In genomic region chr5:150428106-150428876, GRCh38 we compare ENCODE assay signal across 11 cellular contexts. TPM values are rescaled to one million over a fixed set of nuclear protein-coding genes. Genes with fewer than 3 reads are reported as not detected.
A peak's percentile ranks its signal among the peaks of the same experiment; 100 is the strongest.
DNase-seq lines count a peak whose midpoint lies in the region; ATAC-seq and TF ChIP-seq lines count a peak whose summit lies in the region.
"Had no signal": no experiment of that assay in that cellular context is flagged by ENCODE, and none has a peak within 500 bp of the region (broad histone marks: within the 10 kb centered on the region; RNA-seq: fewer than 3 reads in every experiment).

No MANE protein-coding gene starts in this region.

- no peaks in the 10 kb centered on the region for H3K4me1 ChIP-seq in mucosa of descending colon (ENCODE audit: low read depth)

- H3K27ac ChIP-seq in temporal lobe (ENCODE audit: low read depth, low read length): peak overlapping the region; percentile 95

- H3K36me3 ChIP-seq in mucosa of descending colon (ENCODE audit: low read depth): no peaks in the 10 kb centered on the region

- DNase-seq in RPMI7951 (ENCODE audit: low read depth) (peak; percentile 82), fibroblast of villous mesenchyme (ENCODE audit: low read depth) (peak; percentile 86), mucosa of descending colon (peak; percentile 69 to 78 (median 69)), activated gamma-delta T cell (lab: John Stamatoyannopoulos, UW) (no peak)
- no peak for DNase-seq in activated CD4-positive, alpha-beta T cell treated with anti-CD3 and anti-CD28 coated beads, Interleukin-2, amount 50 U/mL, for 1 hour
- no peak for DNase-seq in activated CD4-positive, alpha-beta T cell treated with anti-CD3 and anti-CD28 coated beads, Interleukin-2, amount 10 ng/mL, durations not matched to agents 7 days and 5 days
- DNase-seq: activated gamma-delta T cell treated with Interleukin-2 at 50 U/mL for 16 hours, NCI-H2227 treated with DMSO at 0.1 percent for 48 hours, T1000 had no signal

- no peaks in the 10 kb centered on the region for H3K9me3 Mint-ChIP-seq in activated CD4-positive, alpha-beta T cell treated with anti-CD3 and anti-CD28 coated beads, Interleukin-2, amount 10 ng/mL, durations not matched to agents 7 days and 5 days

- no peaks in the 10 kb centered on the region for H3K4me1 Mint-ChIP-seq in activated CD4-positive, alpha-beta T cell treated with anti-CD3 and anti-CD28 coated beads, Interleukin-2, amount 10 ng/mL, durations not matched to agents 7 days and 5 days

- no peak overlapping the region for H3K27ac Mint-ChIP-seq in activated CD4-positive, alpha-beta T cell treated with anti-CD3 and anti-CD28 coated beads, Interleukin-2, amount 10 ng/mL, durations not matched to agents 7 days and 5 days

- no peak for TF ChIP-seq CTCF in fibroblast of villous mesenchyme (IDR thresholded peaks at IDR 0.05; ENCODE audit: insufficient read depth, low read depth, low read length)
- no peak for TF ChIP-seq CTCF in mucosa of descending colon (IDR thresholded peaks at IDR 0.05)

- H3K36me3 Mint-ChIP-seq in activated CD4-positive, alpha-beta T cell treated with anti-CD3 and anti-CD28 coated beads, Interleukin-2, amount 10 ng/mL, durations not matched to agents 7 days and 5 days (ENCODE audit: low read depth): no peaks in the 10 kb centered on the region

- no peaks in the 10 kb centered on the region for H3K9me3 ChIP-seq in mucosa of descending colon

- POLR2A ChIA-PET in activated CD4-positive, alpha-beta T cell treated with anti-CD3 and anti-CD28 coated beads, Interleukin-2, amount 10 ng/mL, durations not matched to agents 7 days and 5 days (lab: Charles Lee): no interaction called here

- peaks cover 4% of the 10 kb centered on the region for H3K27me3 Mint-ChIP-seq in activated CD4-positive, alpha-beta T cell treated with anti-CD3 and anti-CD28 coated beads, Interleukin-2, amount 10 ng/mL, durations not matched to agents 7 days and 5 days

- intact Hi-C loops in mucosa of descending colon (cut with DNase I, micrococcal nuclease): no loop called here

- peak; percentile 90 for ATAC-seq in mucosa of descending colon
- ATAC-seq in HG02588 (IDR thresholded peaks at IDR 0.05; ENCODE audit: unreplicated experiment): no peak

- CTCF ChIA-PET in activated CD4-positive, alpha-beta T cell treated with anti-CD3 and anti-CD28 coated beads, Interleukin-2, amount 10 ng/mL, durations not matched to agents 7 days and 5 days (lab: Charles Lee): interaction anchor here (1.2 to 1.3 kb wide), 2 partner anchors 12 to 22 kb away, joined by 3 read pairs; no protein-coding TSS in a partner anchor

- H3K4me3 Mint-ChIP-seq in activated CD4-positive, alpha-beta T cell treated with anti-CD3 and anti-CD28 coated beads, Interleukin-2, amount 10 ng/mL, durations not matched to agents 7 days and 5 days: no peak overlapping the region

- no peak overlapping the region for H3K4me3 ChIP-seq in fibroblast of villous mesenchyme (ENCODE audit: low read depth, low read length)
- H3K4me3 ChIP-seq in mucosa of descending colon: no peak overlapping the region

RNA-seq across cellular contexts. Expression of gene CD74, which starts 15.6 kb away (rescaled TPM):
- total RNA-seq in RPMI7951 (2014; rRNA removed; shearing (Covaris generic)): 38.7 and 53.3 TPM in 2 replicates
- total RNA-seq in fibroblast of villous mesenchyme: 0.32 and 3.0 TPM in 2 replicates
- total RNA-seq in mucosa of descending colon: 1,000 to 10,000 TPM in 1 of 3 donors, 100 to 1,000 TPM in 2; 198 to 1,033 (median 284) TPM
- 2.5 TPM for total RNA-seq in temporal lobe
- 100 to 1,000 TPM; 462 to 507 TPM for total RNA-seq in activated CD4-positive, alpha-beta T cell treated with anti-CD3 and anti-CD28 coated beads, Interleukin-2, amount 10 ng/mL, durations not matched to agents 7 days and 5 days

RNA-seq across cellular contexts. Expression of gene RPS14, which starts 21.2 kb away (rescaled TPM):
- total RNA-seq in RPMI7951 (2014; rRNA removed; shearing (Covaris generic)): 2,147 and 2,510 TPM in 2 replicates
- total RNA-seq in fibroblast of villous mesenchyme: 1,744 and 3,299 TPM in 2 replicates
- total RNA-seq in mucosa of descending colon: 1,000 to 10,000 TPM; 1,569 to 1,671 (median 1,618) TPM
- 1,676 TPM for total RNA-seq in temporal lobe
- 1,000 to 10,000 TPM; 2,151 to 2,478 TPM for total RNA-seq in activated CD4-positive, alpha-beta T cell treated with anti-CD3 and anti-CD28 coated beads, Interleukin-2, amount 10 ng/mL, durations not matched to agents 7 days and 5 days

Comparison
In these comparisons a context has a peak if more than half of its experiments do, and no peak if none do; other contexts are left out.
1. DNase-seq: peak in RPMI7951 (single experiment), fibroblast of villous mesenchyme (single experiment) and mucosa of descending colon (3 of 3); none in activated gamma-delta T cell (single experiment), activated CD4-positive, alpha-beta T cell treated with anti-CD3 and anti-CD28 coated beads, Interleukin-2, amount 50 U/mL, for 1 hour (single experiment) and activated CD4-positive, alpha-beta T cell treated with anti-CD3 and anti-CD28 coated beads, Interleukin-2, amount 10 ng/mL, durations not matched to agents 7 days and 5 days (single experiment).